17 cellular contexts compared by ENCODE assay signal in genomic region chr1:171803056-171803455, GRCh38. TPM values are rescaled to one million over a fixed set of nuclear protein-coding genes. Genes with fewer than 3 reads are reported as not detected.
A peak's percentile ranks its signal among the peaks of the same experiment; 100 is the strongest.
DNase-seq lines count a peak whose midpoint lies in the region; ATAC-seq, FAIRE-seq and TF ChIP-seq lines count a peak whose summit lies in the region.
"Had no signal": no experiment of that assay in that cellular context is flagged by ENCODE, and none has a peak within 500 bp of the region (broad histone marks: within the 10 kb centered on the region; RNA-seq: fewer than 3 reads in every experiment).

No MANE protein-coding gene starts in this region.

- dilution Hi-C loops in IMR-90 (cut with HindIII; ENCODE audit: low sequenced_read_pairs, unreplicated experiment) = no loop called here

- peak overlapping the region; percentile 80; the same call in 1 of the 2 replicates for H3K27ac ChIP-seq in IMR-90 (ENCODE audit: insufficient read depth, low read length)
- H3K27ac ChIP-seq in H1 (ENCODE audit: low read depth, low read length) = no peak overlapping the region
- H3K27ac ChIP-seq: SJSA1 had no signal

- H3K4me1 Mint-ChIP-seq in activated CD4-positive, alpha-beta T cell treated with anti-CD3 and anti-CD28 coated beads, Interleukin-2, amount 10 ng/mL, durations not matched to agents 24 days and 14 days = peaks cover 9% of the 10 kb centered on the region

- TF ChIP-seq POLR2A in IMR-90 (IDR thresholded peaks at IDR 0.05; ENCODE audit: low read depth, low read length) (no peak), H1 (IDR thresholded peaks at IDR 0.05; ENCODE audit: control extremely low read depth in 1 of 2, low read depth in 2 of 2, low read length in 2 of 2) (no peak)

- H3K79me1 ChIP-seq in IMR-90 (ENCODE audit: low read depth in 1 of 2, low read length in 2 of 2) = no peaks in the 10 kb centered on the region
- no peaks in the 10 kb centered on the region for H3K79me1 ChIP-seq in H1 (ENCODE audit: low read depth, low read length)

- H2AK5ac ChIP-seq in IMR-90 (ENCODE audit: low read depth, low read length) (0 out of 2 replicates have a peak overlapping the region, but pooled peaks have one; percentile 13), H1 (ENCODE audit: low read depth, low read length) (no peak overlapping the region)

- H4K8ac ChIP-seq in IMR-90 (ENCODE audit: low read depth in 2 of 2, low read length in 2 of 2) (peak overlapping the region in 1 of 2 experiments; percentile 37; a peak in 1 of 4 replicates), H1 (ENCODE audit: extremely low read depth, insufficient read depth, low read length) (no peak overlapping the region)

- peak; percentile 45 for DNase-seq in activated CD4-positive, alpha-beta T cell treated with anti-CD3 and anti-CD28 coated beads, Interleukin-2, amount 10 ng/mL, durations not matched to agents 24 days and 14 days
- DNase-seq in activated CD4-positive, alpha-beta T cell treated with anti-CD3 and anti-CD28 coated beads, Interleukin-2, amount 50 U/mL, for 1 hour = no peak
- DNase-seq in IMR-90 (peak; percentile 71), H1 (ENCODE audit: low read depth in 1 of 2, low spot score in 2 of 2) (no peak), sciatic nerve (ENCODE audit: low spot score) (no peak), superior temporal gyrus (ENCODE audit: extremely low spot score) (no peak)
- no peak for DNase-seq in activated T-cell treated with anti-CD3 and anti-CD28 coated beads, Interleukin-2, amount 50 U/mL, for 48 hours
- DNase-seq: activated T-cell treated with anti-CD3 and anti-CD28 coated beads, Interleukin-2, amount 50 U/mL, for 72 hours; NCI-H2171 treated with DMSO at 0.1 percent for 48 hours; PC-3; stimulated activated CD8-positive, alpha-beta memory T cell treated with anti-CD3 and anti-CD28 coated beads, Interleukin-4, amount 100 ng/mL, for 48 hours had no signal

- ATAC-seq in IMR-90 (ENCODE audit: low read depth) (peak; percentile 27), sciatic nerve (peak; percentile 31), GM18870 (IDR thresholded peaks at IDR 0.05; ENCODE audit: unreplicated experiment) (no peak)
- ATAC-seq: activated T-cell treated with anti-CD3 and anti-CD28 coated beads, Interleukin-2, amount 50 U/mL, for 72 hours; PC-3 had no signal

- H3K79me2 ChIP-seq in H1 (ENCODE audit: control insufficient read depth in 1 of 2, insufficient read depth in 2 of 2, low read length in 2 of 2) = no peaks in the 10 kb centered on the region

- WGBS in IMR-90 (ENCODE audit: extremely low coverage in 2 of 2, insufficient read length in 1 of 2), 2 experiments = no CpG with 5 or more reads among the region's 2 CpGs
- WGBS in H1 (ENCODE audit: extremely low coverage in 1 of 2, insufficient coverage in 1 of 2, insufficient read length in 1 of 2, insufficient replicate concordance in 2 of 2, low coverage in 1 of 2, low lambda C conversion rate in 2 of 2, missing lambda C conversion rate in 1 of 2), 2 experiments = 79% methylated on average over 2 of the region's 2 CpGs; no CpG with 5 or more reads in 1 of the 2 experiments

- no peaks in the 10 kb centered on the region; the same call in 1 of the 2 replicates for H3K9me1 ChIP-seq in IMR-90 (ENCODE audit: insufficient read depth, low read length)

- H2BK12ac ChIP-seq in H1 (ENCODE audit: low read depth, low read length) = no peak overlapping the region

- H3K4me2 ChIP-seq in IMR-90 (ENCODE audit: low read depth, low read length) (no peak overlapping the region), H1 (ENCODE audit: insufficient read depth in 1 of 2, low read depth in 2 of 2, low read length in 2 of 2) (no peak overlapping the region)

- H3K23ac ChIP-seq in IMR-90 (ENCODE audit: low read depth, low read length) = peak overlapping the region; percentile 64; the same call in 1 of the 2 replicates
- H3K23ac ChIP-seq in H1 (ENCODE audit: insufficient read length) = no peak overlapping the region

- H3K14ac ChIP-seq in IMR-90 (replicated peaks; ENCODE audit: low read depth, low read length) (no peak overlapping the region), H1 (ENCODE audit: insufficient read length) (no peak overlapping the region)

- no peak overlapping the region for H2BK15ac ChIP-seq in IMR-90 (ENCODE audit: low read depth, low read length)
- H2BK15ac ChIP-seq in H1 (ENCODE audit: low read length) = no peak overlapping the region

- no peak overlapping the region for H2BK5ac ChIP-seq in IMR-90 (ENCODE audit: low read depth, low read length, poor library complexity, severe bottlenecking)
- no peak overlapping the region for H2BK5ac ChIP-seq in H1 (ENCODE audit: low read depth, low read length)

- BruUV-seq in IMR-90 (replicated peaks; lab: Mats Ljungman, UMichigan) = no TSS peak

- no peaks in the 10 kb centered on the region for H3K23me2 ChIP-seq in H1 (ENCODE audit: low read depth, low read length)

- H3K4ac ChIP-seq in IMR-90 (ENCODE audit: low read depth, low read length) = peak overlapping the region; percentile 11; the same call in 1 of the 2 replicates
- H3K4ac ChIP-seq in H1 (replicated peaks; ENCODE audit: insufficient read length, low read depth, low read length) = no peak overlapping the region

- TF ChIP-seq CTCF in IMR-90 (conservative IDR thresholded peaks at IDR 0.05; ENCODE audit: low read depth, low read length) (no peak), H1 (IDR thresholded peaks at IDR 0.05; ENCODE audit: control extremely low read depth in 1 of 3, insufficient read depth in 1 of 3, low read depth in 1 of 3, low read length in 3 of 3) (no peak)

- H3K27me3 Mint-ChIP-seq in activated CD4-positive, alpha-beta T cell treated with anti-CD3 and anti-CD28 coated beads, Interleukin-2, amount 10 ng/mL, durations not matched to agents 24 days and 14 days = no peaks in the 10 kb centered on the region
- H3K27me3 Mint-ChIP-seq: activated naive CD8-positive, alpha-beta T cell had no signal

- TF ChIP-seq RAD21 in IMR-90 (IDR thresholded peaks at IDR 0.05; ENCODE audit: low read length) (no peak), H1 (IDR thresholded peaks at IDR 0.05 in 1 of 2, conservative IDR thresholded peaks at IDR 0.05 in 1 of 2; ENCODE audit: low read depth in 2 of 2, low read length in 2 of 2) (no peak)

- no peaks in the 10 kb centered on the region for H3K9me3 ChIP-seq in IMR-90 (ENCODE audit: control insufficient read depth, insufficient read depth, low read length)
- H3K9me3 ChIP-seq in H1 (ENCODE audit: insufficient read depth in 2 of 2, low read depth in 1 of 2, low read length in 1 of 2) = no peaks in the 10 kb centered on the region
- H3K9me3 ChIP-seq: SJSA1 had no signal

- intact Hi-C loops in activated CD4-positive, alpha-beta T cell treated with anti-CD3 and anti-CD28 coated beads, Interleukin-2, amount 10 ng/mL, durations not matched to agents 24 days and 14 days (cut with micrococcal nuclease) = loop anchor here (10.0 kb wide), 1 partner anchor 642 kb away; the partner anchor contains the start of gene PIGC
- intact Hi-C loops in IMR-90 (cut with micrococcal nuclease) = loop anchor here (5.0 kb wide), 2 partner anchors 156 to 599 kb away; no protein-coding TSS in a partner anchor
- intact Hi-C loops in sciatic nerve (cut with DNase I) = loop anchor here (5.0 kb wide), 1 partner anchor 184 kb away; no protein-coding TSS in a partner anchor

- TF ChIP-seq EP300 in H1 (IDR thresholded peaks at IDR 0.05; ENCODE audit: borderline replicate concordance in 1 of 2, low read depth in 2 of 2, low read length in 2 of 2) = no peak

- H3K4me1 ChIP-seq in IMR-90 (ENCODE audit: control insufficient read depth, insufficient read depth, low read length) (peaks cover 4% of the 10 kb centered on the region; the same call in 1 of the 2 replicates), H1 (replicated peaks in 1 of 4; ENCODE audit: control insufficient read depth in 3 of 4, insufficient read depth in 4 of 4, low read length in 3 of 4) (peaks cover 0 to 11% (median 5%) of the 10 kb centered on the region in 4 experiments; a peak in 3 of 7 replicates)

- no peak overlapping the region for H3K4me3 Mint-ChIP-seq in activated CD4-positive, alpha-beta T cell treated with anti-CD3 and anti-CD28 coated beads, Interleukin-2, amount 10 ng/mL, durations not matched to agents 24 days and 14 days
- H3K4me3 Mint-ChIP-seq: activated naive CD8-positive, alpha-beta T cell; activated T-cell treated with anti-CD3 and anti-CD28 coated beads, Interleukin-2, amount 50 U/mL, for 72 hours; CD14-positive monocyte; WTC11 had no signal

- H3K56ac ChIP-seq in IMR-90 (ENCODE audit: extremely low read depth, insufficient read depth, low read length) (no peak overlapping the region), H1 (replicated peaks; ENCODE audit: insufficient read length, low read depth, low read length) (no peak overlapping the region)

- no peak overlapping the region for H2AK9ac ChIP-seq in IMR-90 (replicated peaks; ENCODE audit: low read depth, low read length, poor library complexity)

- no peaks in the 10 kb centered on the region for H3K36me3 ChIP-seq in IMR-90 (ENCODE audit: control insufficient read depth, insufficient read depth, low read length)
- H3K36me3 ChIP-seq in H1 (ENCODE audit: control insufficient read depth in 2 of 4, insufficient read depth in 4 of 4, low read length in 3 of 4) = no peaks in the 10 kb centered on the region

- no peak overlapping the region for H2AFZ ChIP-seq in IMR-90 (replicated peaks; ENCODE audit: low read length, poor library complexity)
- no peak overlapping the region for H2AFZ ChIP-seq in H1 (ENCODE audit: low read length)

- H2BK20ac ChIP-seq in IMR-90 (ENCODE audit: low read depth, low read length) (0 out of 2 replicates have a peak overlapping the region, but pooled peaks have one; percentile 9), H1 (ENCODE audit: low read length) (peak overlapping the region; percentile 72; the same call in 1 of the 2 replicates)

- POLR2A ChIA-PET in IMR-90 (lab: Charles Lee; ENCODE audit: unreplicated experiment) = no interaction called here
- POLR2A ChIA-PET in H1 (lab: Charles Lee; ENCODE audit: partially characterized antibody) = no interaction called here

- H3K4me3 ChIP-seq in IMR-90 (ENCODE audit: insufficient read depth, low read depth, low read length) (no peak overlapping the region), H1 (ENCODE audit: extremely low read depth in 1 of 4, insufficient read depth in 2 of 4, low read depth in 3 of 4, low read length in 4 of 4) (no peak overlapping the region)
- H3K4me3 ChIP-seq: SJSA1 had no signal

- no peak for FAIRE-seq in H1 (lab: Jason Lieb, UNC)
- FAIRE-seq: endometrium had no signal

- H3K18ac ChIP-seq in IMR-90 (ENCODE audit: low read depth, low read length) = peak overlapping the region; percentile 79
- no peak overlapping the region for H3K18ac ChIP-seq in H1 (ENCODE audit: extremely low read depth, low read length)

- CTCF ChIA-PET in IMR-90 (lab: Yijun Ruan, JAX) = interaction anchor here (0.6 to 6.9 kb wide), 4 partner anchors 8 to 343 kb away, joined by 3 to 138 read pairs (median 6); no protein-coding TSS in a partner anchor
- CTCF ChIA-PET in H1 (lab: Charles Lee; ENCODE audit: partially characterized antibody) = interaction anchor here (0.6 to 16.4 kb wide), 28 partner anchors 7 to 630 kb away, joined by 3 to 694 read pairs (median 9); partner anchors contain the start of gene DNM3

- H3K9me3 Mint-ChIP-seq in activated CD4-positive, alpha-beta T cell treated with anti-CD3 and anti-CD28 coated beads, Interleukin-2, amount 10 ng/mL, durations not matched to agents 24 days and 14 days = no peaks in the 10 kb centered on the region
- H3K9me3 Mint-ChIP-seq: activated T-cell treated with anti-CD3 and anti-CD28 coated beads, Interleukin-2, amount 50 U/mL, for 72 hours; WTC11 had no signal

- peak overlapping the region; percentile 61; the same call in 1 of the 2 replicates for H2BK120ac ChIP-seq in IMR-90 (ENCODE audit: low read depth, low read length)
- H2BK120ac ChIP-seq in H1 (replicated peaks; ENCODE audit: low read depth, low read length) = no peak overlapping the region

- H4K5ac ChIP-seq in IMR-90 (ENCODE audit: low read depth, low read length) (peak overlapping the region; percentile 34; the same call in 1 of the 2 replicates), H1 (ENCODE audit: insufficient read length, low read depth, low read length) (no peak overlapping the region)

- H4K91ac ChIP-seq in IMR-90 (ENCODE audit: insufficient read depth, low read depth, low read length) (no peak overlapping the region), H1 (replicated peaks; ENCODE audit: insufficient read length, low read length) (peak overlapping the region; percentile 75)

- no peaks in the 10 kb centered on the region for H4K20me1 ChIP-seq in IMR-90 (ENCODE audit: insufficient read depth, low read length)
- no peaks in the 10 kb centered on the region for H4K20me1 ChIP-seq in H1 (replicated peaks in 1 of 2; ENCODE audit: control insufficient read depth in 1 of 2, insufficient read depth in 2 of 2, low read length in 2 of 2)

- H3K27ac Mint-ChIP-seq in activated CD4-positive, alpha-beta T cell treated with anti-CD3 and anti-CD28 coated beads, Interleukin-2, amount 10 ng/mL, durations not matched to agents 24 days and 14 days = no peak overlapping the region
- H3K27ac Mint-ChIP-seq: activated naive CD8-positive, alpha-beta T cell; activated T-cell treated with anti-CD3 and anti-CD28 coated beads, Interleukin-2, amount 50 U/mL, for 72 hours; WTC11 had no signal

- H3K9ac ChIP-seq in IMR-90 (ENCODE audit: low read depth, low read length) (peak overlapping the region; percentile 24; the same call in 1 of the 2 replicates), H1 (replicated peaks in 1 of 4; ENCODE audit: extremely low read depth in 1 of 4, low read depth in 3 of 4, low read length in 3 of 4) (no peak overlapping the region)

- H3K27me3 ChIP-seq in IMR-90 (ENCODE audit: control insufficient read depth, insufficient read depth, low read length) = no peaks in the 10 kb centered on the region
- H3K27me3 ChIP-seq in H1 (replicated peaks in 1 of 4; ENCODE audit: control insufficient read depth in 3 of 4, extremely low read depth in 1 of 4, insufficient read depth in 3 of 4, low read length in 3 of 4) = no peaks in the 10 kb centered on the region
- H3K27me3 ChIP-seq: SJSA1 had no signal

- peaks cover 15% of the 10 kb centered on the region for H3K36me3 Mint-ChIP-seq in activated CD4-positive, alpha-beta T cell treated with anti-CD3 and anti-CD28 coated beads, Interleukin-2, amount 10 ng/mL, durations not matched to agents 24 days and 14 days (ENCODE audit: low read depth)
- H3K36me3 Mint-ChIP-seq: activated naive CD8-positive, alpha-beta T cell; WTC11 had no signal

- in situ Hi-C loops in IMR-90 (cut with MboI; ENCODE audit: low sequenced_read_pairs) = loop anchor here (25.0 kb wide), 1 partner anchor 609 kb away; the partner anchor contains the start of gene C1orf105

RNA-seq across cellular contexts. Expression of gene METTL13, which starts 21.6 kb away (rescaled TPM):
- total RNA-seq in activated CD4-positive, alpha-beta T cell treated with anti-CD3 and anti-CD28 coated beads, Interleukin-2, amount 10 ng/mL, durations not matched to agents 24 days and 14 days = 56.1 and 57.8 TPM in 2 replicates
- total RNA-seq in IMR-90 (2012; rRNA removed) (25.8 and 26.3 TPM in 2 replicates), sciatic nerve (19.0 TPM)
- polyA plus RNA-seq in IMR-90 (2012; rRNA removed) (22.6 and 25.1 TPM in 2 replicates), H1 (2011; rRNA removed) (38.1 and 39.6 TPM in 2 replicates)
- polyA plus RNA-seq in IMR-90 (2012; cell fraction: cytosol; rRNA removed) = 16.8 and 20.4 TPM in 2 replicates
- polyA plus RNA-seq in IMR-90 (2012; cell fraction: nucleus; rRNA removed; ENCODE audit: low replicate concordance) = 9.8 and 11.9 TPM in 2 replicates
- 63.1 and 66.3 TPM in 2 replicates for total RNA-seq in H1 (2021; fragmentation: NEBNext Ultra II Directional; extraction: Animal tissue kit (Norgen Biotek cat#: 25700))
- polyA plus RNA-seq in H1 (2011; cell fraction: cytosol; rRNA removed) = 52.2 TPM
- 38.2 TPM for polyA plus RNA-seq in H1 (2011; cell fraction: nucleus; rRNA removed)
- 55.7 to 68.2 TPM (median 61.8 TPM) in 4 replicates for polyA plus RNA-seq in H1 (2012, experiment 1 of 2)
- polyA plus RNA-seq in H1 (2012, experiment 2 of 2) = 33.9 TPM
- polyA plus RNA-seq in H1 (2013, experiment 1 of 2) = 24.9 TPM
- 23.7 TPM for polyA plus RNA-seq in H1 (2013, experiment 2 of 2)
- polyA minus RNA-seq in H1 (2011; rRNA and poly(A)+ RNA removed) = 74.4 and 104 TPM in 2 replicates
- 33.6 TPM for polyA minus RNA-seq in H1 (2011; cell fraction: cytosol; rRNA and poly(A)+ RNA removed)
- polyA minus RNA-seq in H1 (2011; cell fraction: nucleus; rRNA and poly(A)+ RNA removed) = 27.2 TPM

RNA-seq across cellular contexts. Expression of gene DNM3, which starts 38.2 kb away (rescaled TPM):
- 0.42 and 0.45 TPM in 2 replicates for total RNA-seq in activated CD4-positive, alpha-beta T cell treated with anti-CD3 and anti-CD28 coated beads, Interleukin-2, amount 10 ng/mL, durations not matched to agents 24 days and 14 days
- total RNA-seq in IMR-90 (2012; rRNA removed) (0.36 and 0.83 TPM in 2 replicates), sciatic nerve (16.4 TPM)
- polyA plus RNA-seq in IMR-90 (2012; rRNA removed) (0.36 TPM in 2 replicates), H1 (2011; rRNA removed) (2.0 and 2.3 TPM in 2 replicates)
- polyA plus RNA-seq in IMR-90 (2012; cell fraction: cytosol; rRNA removed) = under 0.01 and 0.08 TPM in 2 replicates
- polyA plus RNA-seq in IMR-90 (2012; cell fraction: nucleus; rRNA removed; ENCODE audit: low replicate concordance) = 0.22 and 0.24 TPM in 2 replicates
- 7.4 and 8.5 TPM in 2 replicates for total RNA-seq in H1 (2021; fragmentation: NEBNext Ultra II Directional; extraction: Animal tissue kit (Norgen Biotek cat#: 25700))
- 2.5 TPM for polyA plus RNA-seq in H1 (2011; cell fraction: cytosol; rRNA removed)
- 3.8 TPM for polyA plus RNA-seq in H1 (2011; cell fraction: nucleus; rRNA removed)
- 1.6 to 5.1 TPM (median 3.4 TPM) in 4 replicates for polyA plus RNA-seq in H1 (2012, experiment 1 of 2)
- 0.45 TPM for polyA plus RNA-seq in H1 (2012, experiment 2 of 2)
- polyA plus RNA-seq in H1 (2013, experiment 1 of 2) = 4.6 TPM
- 5.9 TPM for polyA plus RNA-seq in H1 (2013, experiment 2 of 2)
- polyA minus RNA-seq in H1 (2011; rRNA and poly(A)+ RNA removed) = 5.9 and 8.5 TPM in 2 replicates
- 4.3 TPM for polyA minus RNA-seq in H1 (2011; cell fraction: cytosol; rRNA and poly(A)+ RNA removed)
- polyA minus RNA-seq in H1 (2011; cell fraction: nucleus; rRNA and poly(A)+ RNA removed) = 20.8 TPM
- polyA plus RNA-seq: CD14-positive monocyte had no signal

Comparison
In these comparisons a context has a peak if more than half of its experiments do, and no peak if none do; other contexts are left out.
1. DNase-seq: peak in activated CD4-positive, alpha-beta T cell treated with anti-CD3 and anti-CD28 coated beads, Interleukin-2, amount 10 ng/mL, durations not matched to agents 24 days and 14 days (single experiment) and IMR-90 (single experiment); none in activated CD4-positive, alpha-beta T cell treated with anti-CD3 and anti-CD28 coated beads, Interleukin-2, amount 50 U/mL, for 1 hour (single experiment), H1 (0 of 2), sciatic nerve (single experiment), activated T-cell treated with anti-CD3 and anti-CD28 coated beads, Interleukin-2, amount 50 U/mL, for 48 hours (0 of 2) and superior temporal gyrus (single experiment).